Comparison of ENCODE assay signal across 8 cellular contexts in the genomic region with DNA sequence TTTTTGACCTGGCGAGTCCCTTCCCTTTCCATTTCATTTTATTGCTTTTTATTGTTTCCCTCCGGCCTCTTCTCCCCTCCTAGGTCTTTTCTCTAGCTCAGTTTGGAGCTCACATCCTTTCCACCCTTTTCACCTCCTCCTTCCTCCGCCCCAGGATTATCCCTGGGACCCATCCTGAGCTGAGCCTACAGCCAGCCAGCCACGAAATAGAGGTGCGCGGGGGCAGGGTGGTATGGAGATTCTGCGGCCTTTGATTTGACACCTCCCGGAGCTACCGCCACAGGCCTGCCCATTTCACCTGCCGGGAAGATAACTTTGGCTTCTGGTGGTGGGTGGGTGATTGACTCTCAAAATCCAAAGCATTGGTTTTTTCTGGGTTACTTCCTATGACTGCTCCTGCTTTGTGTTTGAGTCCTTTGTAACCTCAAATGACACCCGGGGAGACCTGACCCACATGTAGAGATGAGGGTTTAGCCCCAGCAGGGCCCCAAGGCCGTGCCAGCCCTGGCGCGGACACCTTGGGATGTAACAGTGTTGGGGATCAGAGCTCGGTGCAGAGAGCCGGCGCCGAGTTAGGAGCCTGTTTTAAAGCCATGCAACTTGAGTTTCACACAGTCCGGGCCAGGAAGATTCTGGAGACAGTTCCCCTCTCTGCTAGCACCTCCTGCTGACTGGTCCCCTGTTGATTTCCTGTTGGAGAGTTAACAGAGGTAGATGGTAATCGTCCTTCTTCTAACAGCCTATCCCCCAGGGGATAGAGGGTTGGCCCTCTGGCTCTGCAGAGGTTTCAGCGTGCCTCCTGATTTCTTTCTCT. TPM values are rescaled to one million over a fixed set of nuclear protein-coding genes. Genes with fewer than 3 reads are reported as not detected.
A peak's percentile ranks its signal among the peaks of the same experiment; 100 is the strongest.
DNase-seq lines count a peak whose midpoint lies in the region; ATAC-seq, FAIRE-seq and TF ChIP-seq lines count a peak whose summit lies in the region.

No MANE protein-coding gene starts in this region.

- H3K4me3 ChIP-seq in pancreas, result peak overlapping the region in 3 of 4 donors; percentile 63 to 86 (median 84)

- H3K9me3 ChIP-seq in pancreas, result no peaks in the 10 kb centered on the region

- no peaks in the 10 kb centered on the region for H3K27me3 Mint-ChIP-seq in activated T-cell treated with anti-CD3 and anti-CD28 coated beads, Interleukin-2, amount 50 U/mL, for 72 hours (ENCODE audit: low read depth)

- peaks cover 0 to 4% (median 0%) of the 10 kb centered on the region in 4 donors for H3K27me3 ChIP-seq in pancreas

- peaks cover 39 to 46% of the 10 kb centered on the region in 2 donors for H3K36me3 Mint-ChIP-seq in activated T-cell treated with anti-CD3 and anti-CD28 coated beads, Interleukin-2, amount 50 U/mL, for 72 hours (ENCODE audit: insufficient read depth in 2 of 2)

- H3K27ac ChIP-seq in pancreas, result peak overlapping the region in 3 of 4 donors; percentile 75 to 91 (median 82)

- ATAC-seq in GM19025 (IDR thresholded peaks at IDR 0.05; ENCODE audit: low read depth, unreplicated experiment) (peak; percentile 8), pancreas (peak in 1 of 4 donors; percentile 6)
- ATAC-seq in activated T-cell treated with anti-CD3 and anti-CD28 coated beads, Interleukin-2, amount 50 U/mL, for 72 hours (replicated peaks in 1 of 2), result peak in 1 of 2 donors; percentile 8

- peak overlapping the region; percentile 98 to 100 for H3K4me3 Mint-ChIP-seq in activated T-cell treated with anti-CD3 and anti-CD28 coated beads, Interleukin-2, amount 50 U/mL, for 72 hours

- H3K27ac Mint-ChIP-seq in activated T-cell treated with anti-CD3 and anti-CD28 coated beads, Interleukin-2, amount 50 U/mL, for 72 hours, result peak overlapping the region; percentile 100

- H3K4me1 ChIP-seq in pancreas, result peaks cover 6 to 28% (median 6%) of the 10 kb centered on the region in 3 donors

- H3K36me3 ChIP-seq in pancreas, result no peaks in the 10 kb centered on the region

- 44 to 50% methylated on average over 21 of the region's 21 CpGs for WGBS in pancreas, 2 donors

- no peak for FAIRE-seq in pancreas (lab: Jason Lieb, UNC)

- TF ChIP-seq CTCF in AG09319 (IDR thresholded peaks at IDR 0.05; ENCODE audit: low read depth, low read length), result peak; percentile 43
- TF ChIP-seq CTCF in pancreas (IDR thresholded peaks at IDR 0.05), result no peak

- peaks cover 74% of the 10 kb centered on the region for H3K4me1 Mint-ChIP-seq in activated T-cell treated with anti-CD3 and anti-CD28 coated beads, Interleukin-2, amount 50 U/mL, for 72 hours (ENCODE audit: low read depth)

- H3K9me3 Mint-ChIP-seq in activated T-cell treated with anti-CD3 and anti-CD28 coated beads, Interleukin-2, amount 50 U/mL, for 72 hours, result no peaks in the 10 kb centered on the region

- intact Hi-C loops in pancreas (cut with DNase I), result no loop called here

- DNase-seq in AG09319 (ENCODE audit: extremely low read depth, low read depth) (no peak), MV-4-11 (lab: John Stamatoyannopoulos, UW) (peak; percentile 29), fibroblast of the conjunctiva (ENCODE audit: low read depth) (peak; percentile 62), pancreas (peak in 1 of 6 donors; percentile 33), GM19240 (ENCODE audit: insufficient read length, low spot score) (no peak), SIG-M5 treated with dmso at 0.1 percent for 504 hours (lab: John Stamatoyannopoulos, UW; ENCODE audit: unreplicated experiment) (no peak)
- peak; percentile 51 to 58 for DNase-seq in activated T-cell treated with anti-CD3 and anti-CD28 coated beads, Interleukin-2, amount 50 U/mL, for 72 hours

RNA-seq across cellular contexts. Expression of a gene that starts 1.5 kb away (rescaled TPM):
- total RNA-seq in activated T-cell treated with anti-CD3 and anti-CD28 coated beads, Interleukin-2, amount 50 U/mL, for 72 hours, result 100 to 1,000 TPM; 122 to 242 TPM
- 10 to 100 TPM in 1 of 6 donors, 1 to 10 TPM in 5; 2.7 to 11.8 (median 3.8) TPM for total RNA-seq in pancreas
- polyA plus RNA-seq in pancreas, result 10 to 100 TPM in 1 of 2 donors, 1 to 10 TPM in 1; 7.2 to 12.8 TPM

Comparison
In these comparisons a context has a peak if more than half of its experiments do, and no peak if none do; other contexts are left out.
1. DNase-seq: peak in MV-4-11 (single experiment), activated T-cell treated with anti-CD3 and anti-CD28 coated beads, Interleukin-2, amount 50 U/mL, for 72 hours (2 of 2) and fibroblast of the conjunctiva (single experiment); none in AG09319 (single experiment), GM19240 (single experiment) and SIG-M5 treated with dmso at 0.1 percent for 504 hours (single experiment).
2. RNA of a gene that starts 1.5 kb away (total RNA-seq): 122 to 242 TPM in activated T-cell treated with anti-CD3 and anti-CD28 coated beads, Interleukin-2, amount 50 U/mL, for 72 hours; 2.7 to 11.8 TPM in pancreas; every median in the first group is over 4 times any median in the second.